In the genomic region with DNA sequence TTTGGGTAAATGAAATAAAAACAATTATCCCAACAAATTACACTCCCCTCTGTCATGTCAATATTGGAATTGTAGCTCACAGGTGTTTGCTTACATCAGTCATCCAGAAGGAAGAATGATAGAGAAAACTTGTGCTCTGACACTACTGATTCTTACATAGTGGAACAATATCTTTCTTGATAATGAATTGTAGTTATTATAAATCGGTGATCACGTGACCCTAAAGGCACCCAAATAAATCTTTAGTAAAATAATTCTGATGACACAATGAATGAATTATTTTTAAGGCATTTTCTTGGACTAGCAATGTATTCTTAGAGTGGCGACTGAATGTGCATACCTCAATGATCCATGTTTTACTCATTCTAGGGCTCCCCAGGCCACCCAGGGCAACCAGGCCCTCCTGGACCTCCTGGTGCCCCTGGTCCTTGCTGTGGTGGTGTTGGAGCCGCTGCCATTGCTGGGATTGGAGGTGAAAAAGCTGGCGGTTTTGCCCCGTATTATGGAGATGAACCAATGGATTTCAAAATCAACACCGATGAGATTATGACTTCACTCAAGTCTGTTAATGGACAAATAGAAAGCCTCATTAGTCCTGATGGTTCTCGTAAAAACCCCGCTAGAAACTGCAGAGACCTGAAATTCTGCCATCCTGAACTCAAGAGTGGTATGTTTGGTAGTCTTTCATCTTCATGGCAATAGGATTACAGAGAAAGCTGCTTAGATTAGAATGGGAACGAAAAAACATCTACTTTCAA, we compare ENCODE assay signal across 12 cellular contexts.
"Had no signal": no experiment of that assay in that cellular context is flagged by ENCODE, and none has a peak within 500 bp of the region (broad histone marks: within the 10 kb centered on the region; RNA-seq: fewer than 3 reads in every experiment).

No MANE protein-coding gene starts in this region.

- H3K9me3 ChIP-seq: thyroid gland had no signal

- H3K27me3 ChIP-seq: dorsolateral prefrontal cortex, thyroid gland had no signal

- H3K9ac ChIP-seq: parathyroid adenoma had no signal

- H3K4me1 ChIP-seq: parathyroid adenoma, thyroid gland had no signal

- H3K4me3 ChIP-seq: dorsolateral prefrontal cortex, thyroid gland had no signal

- DNase-seq: activated CD4-positive, alpha-beta T cell treated with anti-CD3 and anti-CD28 coated beads, Interleukin-2, amount 50 U/mL, for 48 hours; activated CD4-positive, CD25-positive, alpha-beta regulatory T cell treated with anti-CD3 and anti-CD28 coated beads, Interleukin-2, amount 50 U/mL, for 72 hours; activated gamma-delta T cell; activated T-cell treated with anti-CD3 and anti-CD28 coated beads, Interleukin-2, amount 50 U/mL, for 48 hours; anterior cingulate cortex; dorsolateral prefrontal cortex; retina; stimulated activated CD4-positive, alpha-beta T cell treated with anti-CD3 and anti-CD28 coated beads, Interleukin-4, amount 100 ng/mL, for 4 hours; stimulated activated naive CD8-positive, alpha-beta T cell treated with anti-CD3 and anti-CD28 coated beads, Interleukin-15, amount 100 ng/mL, for 72 hours; T-helper 2 cell; thyroid gland had no signal

- H3K27ac ChIP-seq: dorsolateral prefrontal cortex, parathyroid adenoma, thyroid gland had no signal
